8 cellular contexts compared by ENCODE assay signal in the genomic region with DNA sequence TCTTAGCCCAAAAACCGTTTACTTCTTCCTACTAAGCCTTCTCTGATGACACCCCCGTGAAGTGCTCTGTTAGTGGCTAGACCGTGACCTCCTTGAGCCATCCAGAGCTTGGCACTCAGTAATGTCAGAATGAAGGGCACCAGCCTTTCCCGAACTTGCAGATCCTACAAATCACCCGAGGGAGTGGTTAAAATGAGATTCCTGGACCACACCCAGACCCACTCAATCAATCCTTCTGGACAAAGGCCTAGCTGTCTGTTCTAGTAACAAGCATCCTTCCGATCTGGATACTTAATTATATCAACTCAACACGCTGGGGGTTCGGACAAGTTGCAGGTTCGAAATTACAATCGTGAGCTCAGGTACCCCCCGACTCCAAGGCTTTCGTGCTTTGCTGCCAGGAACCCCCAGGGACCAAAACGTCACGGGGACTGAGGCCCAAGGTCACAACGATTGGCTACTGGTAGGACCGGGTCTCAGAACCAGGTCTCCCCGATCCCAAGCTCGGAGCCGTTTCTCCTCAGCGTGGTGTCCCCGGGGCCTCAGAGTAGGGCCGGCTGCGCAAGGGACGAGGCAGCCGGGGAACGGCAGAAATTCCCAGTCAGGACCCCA.
A peak's percentile ranks its signal among the peaks of the same experiment; 100 is the strongest.
DNase-seq lines count a peak whose midpoint lies in the region; ATAC-seq and TF ChIP-seq lines count a peak whose summit lies in the region.

No MANE protein-coding gene starts in this region.

- peak overlapping the region; percentile 73 for H3K4me2 ChIP-seq in parathyroid adenoma (ENCODE audit: low read length)

- H3K4me1 ChIP-seq in parathyroid adenoma = peaks cover 14% of the 10 kb centered on the region

- no peaks in the 10 kb centered on the region for H3K9me3 ChIP-seq in parathyroid adenoma (ENCODE audit: control insufficient read depth, low read length)

- no peaks in the 10 kb centered on the region for H3K27me3 ChIP-seq in parathyroid adenoma (ENCODE audit: control insufficient read depth, insufficient read depth, low read length)

- H3K9ac ChIP-seq in parathyroid adenoma = peak overlapping the region; percentile 96

- ATAC-seq in HG02798 (IDR thresholded peaks at IDR 0.05; ENCODE audit: poor library complexity, unreplicated experiment) = peak; percentile 35

- DNase-seq in stimulated activated CD4-positive, alpha-beta T cell treated with anti-CD3 and anti-CD28 coated beads, Interleukin-12 subunit alpha, Interleukin-12 subunit beta, amount 100 ng/mL, for 24 hours (ENCODE audit: low read depth in 2 of 2) = peak; percentile 9 to 13
- DNase-seq in stimulated activated CD4-positive, alpha-beta T cell treated with anti-CD3 and anti-CD28 coated beads, Interleukin-12 subunit alpha, Interleukin-12 subunit beta, amount 100 ng/mL, for 4 hours = no peak
- DNase-seq in NCI-H2029 treated with DMSO at 0.1 percent for 48 hours (lab: John Stamatoyannopoulos, UW) = peak; percentile 8
- peak; percentile 12 for DNase-seq in activated naive CD4-positive, alpha-beta T cell treated with Interleukin-2 at 50 U/mL for 16 hours
- peak; percentile 13 for DNase-seq in glomerular visceral epithelial cell (ENCODE audit: extremely low spot score)
- DNase-seq in Ammon's horn (ENCODE audit: low spot score) = no peak

- H3K36me3 ChIP-seq in parathyroid adenoma (ENCODE audit: control insufficient read depth, insufficient read depth, low read length) = no peaks in the 10 kb centered on the region

- H3K4me3 ChIP-seq in parathyroid adenoma (ENCODE audit: low read depth, low read length) = peak overlapping the region; percentile 86

- peak overlapping the region; percentile 86 for H3K27ac ChIP-seq in parathyroid adenoma

- H2AFZ ChIP-seq in parathyroid adenoma = peak overlapping the region; percentile 89

- no peak for TF ChIP-seq CTCF in parathyroid adenoma (IDR thresholded peaks at IDR 0.05)

- peaks cover 34% of the 10 kb centered on the region for H3K79me2 ChIP-seq in parathyroid adenoma

Comparison
In these comparisons a context has a peak if more than half of its experiments do, and no peak if none do; other contexts are left out.
1. DNase-seq: peak in stimulated activated CD4-positive, alpha-beta T cell treated with anti-CD3 and anti-CD28 coated beads, Interleukin-12 subunit alpha, Interleukin-12 subunit beta, amount 100 ng/mL, for 24 hours (2 of 2), NCI-H2029 treated with DMSO at 0.1 percent for 48 hours (single experiment), activated naive CD4-positive, alpha-beta T cell treated with Interleukin-2 at 50 U/mL for 16 hours (single experiment) and glomerular visceral epithelial cell (single experiment); none in stimulated activated CD4-positive, alpha-beta T cell treated with anti-CD3 and anti-CD28 coated beads, Interleukin-12 subunit alpha, Interleukin-12 subunit beta, amount 100 ng/mL, for 4 hours (single experiment) and Ammon's horn (single experiment).